Comparison of ENCODE assay signal across 8 cellular contexts in genomic region chr2:234980476-234981187, GRCh38. TPM values are rescaled to one million over a fixed set of nuclear protein-coding genes. Genes with fewer than 3 reads are reported as not detected.
DNase-seq lines count a peak whose midpoint lies in the region; ATAC-seq and TF ChIP-seq lines count a peak whose summit lies in the region.

No MANE protein-coding gene starts in this region.

- H3K27me3 ChIP-seq in MG63: no peaks in the 10 kb centered on the region

- H3K27ac Mint-ChIP-seq in chondrocyte (ENCODE audit: unreplicated experiment) (peak overlapping the region; percentile 96), type B pancreatic cell (peak overlapping the region; percentile 87)

- DNase-seq in DMS53 (lab: John Stamatoyannopoulos, UW) (peak; percentile 64), DMS53 treated with DMSO at 0.1 percent for 48 hours (lab: John Stamatoyannopoulos, UW; ENCODE audit: unreplicated experiment) (no peak), chondrocyte (ENCODE audit: low spot score) (no peak), lung microvascular endothelial cell (ENCODE audit: low read depth in 2 of 2) (peak; percentile 67 to 80), type B pancreatic cell (ENCODE audit: extremely low spot score, unreplicated experiment) (no peak), MG63 (no peak)

- H3K36me3 Mint-ChIP-seq in chondrocyte (ENCODE audit: low read depth) (peaks cover 6% of the 10 kb centered on the region), type B pancreatic cell (peaks cover 16% of the 10 kb centered on the region)

- H3K9me3 Mint-ChIP-seq in chondrocyte (ENCODE audit: low read depth): peaks cover 3% of the 10 kb centered on the region
- no peaks in the 10 kb centered on the region for H3K9me3 Mint-ChIP-seq in type B pancreatic cell

- H3K4me3 Mint-ChIP-seq in chondrocyte (ENCODE audit: unreplicated experiment): peak overlapping the region; percentile 57
- peak overlapping the region; percentile 76 for H3K4me3 Mint-ChIP-seq in type B pancreatic cell

- H3K4me1 Mint-ChIP-seq in chondrocyte (ENCODE audit: low read depth) (peaks cover 73% of the 10 kb centered on the region), type B pancreatic cell (ENCODE audit: unreplicated experiment) (peaks cover 58% of the 10 kb centered on the region)

- ATAC-seq in GM18907 (IDR thresholded peaks at IDR 0.05; ENCODE audit: unreplicated experiment) (no peak), GM21723 (IDR thresholded peaks at IDR 0.05; ENCODE audit: unreplicated experiment) (no peak)

- H3K27me3 Mint-ChIP-seq in chondrocyte (ENCODE audit: low read depth) (no peaks in the 10 kb centered on the region), type B pancreatic cell (no peaks in the 10 kb centered on the region)

- H3K36me3 ChIP-seq in MG63: peaks cover 33% of the 10 kb centered on the region

- no peak overlapping the region for H3K4me3 ChIP-seq in MG63

- TF ChIP-seq CTCF in chondrocyte (IDR thresholded peaks at IDR 0.05): no peak
- no peak for TF ChIP-seq CTCF in type B pancreatic cell (conservative IDR thresholded peaks at IDR 0.05)

- no peaks in the 10 kb centered on the region; the same call in 1 of the 2 replicates for H3K9me3 ChIP-seq in MG63

RNA-seq across cellular contexts. Expression of gene SH3BP4, which starts 28.8 kb away (rescaled TPM):
- total RNA-seq in chondrocyte: 42.4 to 51.9 TPM (median 50.4 TPM) in 3 replicates
- total RNA-seq in lung microvascular endothelial cell: 18.1 and 20.2 TPM in 2 replicates
- 42.6 and 49.5 TPM in 2 replicates for total RNA-seq in type B pancreatic cell (ENCODE audit: low replicate concordance)
- total RNA-seq in MG63 (2014; rRNA removed; shearing (Covaris generic); ENCODE audit: low replicate concordance): 34.2 and 39.5 TPM in 2 replicates

Comparison
In these comparisons a context has a peak if more than half of its experiments do, and no peak if none do; other contexts are left out.
1. DNase-seq: peak in DMS53 (single experiment) and lung microvascular endothelial cell (2 of 2); none in DMS53 treated with DMSO at 0.1 percent for 48 hours (single experiment), chondrocyte (single experiment), type B pancreatic cell (single experiment) and MG63 (single experiment).